Comparison of ENCODE assay signal across 9 cellular contexts in genomic region chr1:111990026-111990877, GRCh38. TPM values are rescaled to one million over a fixed set of nuclear protein-coding genes. Genes with fewer than 3 reads are reported as not detected.
DNase-seq lines count a peak whose midpoint lies in the region; ATAC-seq, FAIRE-seq and TF ChIP-seq lines count a peak whose summit lies in the region.
"Had no signal": no experiment of that assay in that cellular context is flagged by ENCODE, and none has a peak within 500 bp of the region (broad histone marks: within the 10 kb centered on the region; RNA-seq: fewer than 3 reads in every experiment).

No MANE protein-coding gene starts in this region.

- H3K9me3 ChIP-seq in pancreas: no peaks in the 10 kb centered on the region

- no peak for FAIRE-seq in pancreas (lab: Jason Lieb, UNC)
- FAIRE-seq: G401.6 had no signal

- no peaks in the 10 kb centered on the region for H3K9me3 Mint-ChIP-seq in T-helper 2 cell treated with Interferon-gamma antibody and Interleukin-4, amounts not matched to agents 5 μg/mL and 100 μg/mL, for 36 hours
- no peaks in the 10 kb centered on the region for H3K9me3 Mint-ChIP-seq in activated CD4-positive, alpha-beta memory T cell treated with anti-CD3 and anti-CD28 coated beads for 36 hours

- peak overlapping the region; percentile 40 to 72 (median 51) for H3K4me3 ChIP-seq in pancreas

- H3K4me1 ChIP-seq in pancreas: peaks cover 0 to 3% (median 0%) of the 10 kb centered on the region in 3 donors

- no peak overlapping the region for H3K27ac Mint-ChIP-seq in T-helper 2 cell treated with Interferon-gamma antibody and Interleukin-4, amounts not matched to agents 5 μg/mL and 100 μg/mL, for 36 hours
- no peak overlapping the region for H3K27ac Mint-ChIP-seq in activated CD4-positive, alpha-beta memory T cell treated with anti-CD3 and anti-CD28 coated beads for 36 hours

- CTCF ChIA-PET in activated CD4-positive, alpha-beta memory T cell treated with anti-CD3 and anti-CD28 coated beads for 36 hours (lab: Charles Lee): no interaction called here

- TF ChIP-seq CTCF in pancreas (IDR thresholded peaks at IDR 0.05): no peak

- H3K27me3 Mint-ChIP-seq in T-helper 2 cell treated with Interferon-gamma antibody and Interleukin-4, amounts not matched to agents 5 μg/mL and 100 μg/mL, for 36 hours (ENCODE audit: low read depth): peaks cover 81% of the 10 kb centered on the region
- peaks cover 61% of the 10 kb centered on the region for H3K27me3 Mint-ChIP-seq in activated CD4-positive, alpha-beta memory T cell treated with anti-CD3 and anti-CD28 coated beads for 36 hours

- peak overlapping the region; percentile 32 for H3K4me3 Mint-ChIP-seq in T-helper 2 cell treated with Interferon-gamma antibody and Interleukin-4, amounts not matched to agents 5 μg/mL and 100 μg/mL, for 36 hours
- H3K4me3 Mint-ChIP-seq in activated CD4-positive, alpha-beta memory T cell treated with anti-CD3 and anti-CD28 coated beads for 36 hours: peak overlapping the region; percentile 49

- POLR2A ChIA-PET in activated CD4-positive, alpha-beta memory T cell treated with anti-CD3 and anti-CD28 coated beads for 36 hours (lab: Charles Lee): no interaction called here

- peak overlapping the region in 2 of 4 donors; percentile 78 to 79 for H3K27ac ChIP-seq in pancreas

- no peak for DNase-seq in T-helper 2 cell treated with Interferon-gamma antibody and Interleukin-4, amounts not matched to agents 5 μg/mL and 100 μg/mL, for 36 hours (ENCODE audit: low spot score)
- DNase-seq in T-helper 2 cell: no peak
- no peak for DNase-seq in activated CD4-positive, alpha-beta memory T cell treated with anti-CD3 and anti-CD28 coated beads for 36 hours
- peak; percentile 67 for DNase-seq in Right ventricle myocardium superior
- peak; percentile 34 to 82 (median 46) for DNase-seq in pancreas
- DNase-seq in HUDEP-2 (lab: John Stamatoyannopoulos, UW; ENCODE audit: unreplicated experiment in 76 of 76): no peak
- DNase-seq in HK-2 (ENCODE audit: unreplicated experiment): no peak

- H3K27me3 ChIP-seq in pancreas: no peaks in the 10 kb centered on the region

- H3K36me3 ChIP-seq in pancreas: no peaks in the 10 kb centered on the region

- 0 to 1% methylated on average over 69 to 72 of the region's 72 CpGs for WGBS in pancreas, 2 donors

- H3K4me1 Mint-ChIP-seq in T-helper 2 cell treated with Interferon-gamma antibody and Interleukin-4, amounts not matched to agents 5 μg/mL and 100 μg/mL, for 36 hours (ENCODE audit: low read depth): no peaks in the 10 kb centered on the region
- peaks cover 14% of the 10 kb centered on the region for H3K4me1 Mint-ChIP-seq in activated CD4-positive, alpha-beta memory T cell treated with anti-CD3 and anti-CD28 coated beads for 36 hours (ENCODE audit: low read depth)

- H3K36me3 Mint-ChIP-seq in T-helper 2 cell treated with Interferon-gamma antibody and Interleukin-4, amounts not matched to agents 5 μg/mL and 100 μg/mL, for 36 hours (ENCODE audit: low read depth): no peaks in the 10 kb centered on the region
- no peaks in the 10 kb centered on the region for H3K36me3 Mint-ChIP-seq in activated CD4-positive, alpha-beta memory T cell treated with anti-CD3 and anti-CD28 coated beads for 36 hours

- ATAC-seq in Right ventricle myocardium superior (ENCODE audit: poor library complexity) (peak; percentile 19), pancreas (peak; percentile 28 to 56 (median 50)), HG03039 (IDR thresholded peaks at IDR 0.05; ENCODE audit: unreplicated experiment) (no peak)

- intact Hi-C loops in activated CD4-positive, alpha-beta memory T cell treated with anti-CD3 and anti-CD28 coated beads for 36 hours (cut with micrococcal nuclease): no loop called here
- intact Hi-C loops in Right ventricle myocardium superior (cut with DNase I): loop anchor here (5.0 kb wide), 1 partner anchor 347 kb away; no protein-coding TSS in a partner anchor
- intact Hi-C loops in pancreas (cut with DNase I): no loop called here

RNA-seq across cellular contexts. Expression of gene KCND3, which starts 0.8 kb away (rescaled TPM):
- not detected for total RNA-seq in activated CD4-positive, alpha-beta memory T cell treated with anti-CD3 and anti-CD28 coated beads for 36 hours
- total RNA-seq in Right ventricle myocardium superior (19.7 TPM), pancreas (10 to 100 TPM in 1 of 6 donors, 1 to 10 TPM in 5; 6.6 to 18.6 (median 7.9) TPM)
- 1 to 10 TPM; 2.5 to 4.1 TPM for polyA plus RNA-seq in pancreas

Comparison
In these comparisons a context has a peak if more than half of its experiments do, and no peak if none do; other contexts are left out.
1. DNase-seq: peak in Right ventricle myocardium superior (single experiment) and pancreas (6 of 6); none in T-helper 2 cell treated with Interferon-gamma antibody and Interleukin-4, amounts not matched to agents 5 μg/mL and 100 μg/mL, for 36 hours (single experiment), T-helper 2 cell (0 of 5), activated CD4-positive, alpha-beta memory T cell treated with anti-CD3 and anti-CD28 coated beads for 36 hours (single experiment), HUDEP-2 (0 of 76) and HK-2 (single experiment).
2. RNA of gene KCND3, which starts 0.8 kb away (total RNA-seq): 19.7 TPM in Right ventricle myocardium superior (single experiment) and 6.6 to 18.6 TPM in pancreas; not detected in activated CD4-positive, alpha-beta memory T cell treated with anti-CD3 and anti-CD28 coated beads for 36 hours; every median in the first group is over 4 times any median in the second.